ENCODE assay signal across 8 cellular contexts in the genomic region with DNA sequence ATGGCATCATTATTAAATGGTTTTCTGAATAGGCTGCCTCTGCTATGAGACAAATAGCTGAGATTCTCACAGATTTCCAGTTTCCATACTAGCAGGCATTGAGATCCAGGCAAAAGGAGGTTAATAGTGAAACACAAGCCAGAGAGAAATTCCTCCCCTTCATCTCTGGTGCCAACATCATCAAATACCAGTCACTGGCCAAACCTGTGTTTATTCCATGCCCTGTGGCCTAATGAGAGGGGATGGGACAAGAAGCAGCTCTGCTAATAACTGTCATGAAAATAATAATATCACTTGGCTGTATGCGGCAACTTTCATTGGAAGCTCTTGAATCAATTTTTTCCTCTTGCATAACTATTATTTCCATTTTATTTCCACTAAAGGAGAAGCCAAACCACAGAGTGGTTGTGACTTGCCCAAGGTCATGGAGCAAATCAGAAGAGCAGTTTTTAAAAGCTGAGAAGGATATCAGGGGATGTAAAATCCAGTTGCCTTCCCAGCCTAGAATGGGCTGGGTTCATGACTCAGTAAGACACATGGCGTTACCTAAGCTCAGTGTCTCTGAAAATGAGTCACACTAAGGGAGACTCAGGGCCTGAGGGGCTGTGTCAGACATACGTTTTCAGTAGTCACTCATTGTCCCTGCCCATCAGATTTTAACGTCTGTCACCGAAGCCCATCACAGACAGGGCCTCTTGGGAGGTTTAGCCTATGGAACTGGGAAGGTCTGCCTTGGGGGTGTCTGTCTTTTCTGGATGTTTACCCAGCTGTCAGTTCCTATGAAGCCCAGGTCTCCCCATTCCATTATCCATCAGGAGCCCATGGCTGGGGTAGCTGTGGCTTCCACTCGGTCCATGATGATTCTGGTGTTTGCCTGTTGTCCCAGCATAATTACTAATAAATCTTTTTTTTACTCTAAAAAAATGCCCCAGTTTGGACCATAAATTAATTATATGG.
DNase-seq lines count a peak whose midpoint lies in the region; ATAC-seq lines count a peak whose summit lies in the region.

No MANE protein-coding gene starts in this region.

- H3K36me3 ChIP-seq in skeletal muscle tissue (ENCODE audit: control insufficient read depth in 3 of 3, insufficient read depth in 3 of 3, low read length in 3 of 3), result no peaks in the 10 kb centered on the region

- H3K27ac ChIP-seq in epithelial cell of prostate (peak overlapping the region; percentile 68), skeletal muscle tissue (ENCODE audit: low read depth, low read length) (peak overlapping the region; percentile 46)

- H3K27me3 ChIP-seq in skeletal muscle tissue (ENCODE audit: control insufficient read depth in 3 of 3, insufficient read depth in 3 of 3, low read length in 3 of 3), result no peaks in the 10 kb centered on the region

- DNase-seq in A172 (ENCODE audit: low spot score) (peak; percentile 66), HK-2 (ENCODE audit: unreplicated experiment) (peak; percentile 45), epithelial cell of prostate (ENCODE audit: low read depth, low spot score) (peak; percentile 94), NCI-H526 treated with DMSO at 0.1 percent for 48 hours (lab: John Stamatoyannopoulos, UW) (no peak), Ammon's horn (ENCODE audit: low spot score) (no peak), DMS 273 treated with DMSO at 0.1 percent for 48 hours (lab: John Stamatoyannopoulos, UW) (no peak)

- H3K4me3 ChIP-seq in skeletal muscle tissue (ENCODE audit: low read length in 3 of 3), result no peak overlapping the region

- H3K9me3 ChIP-seq in skeletal muscle tissue (ENCODE audit: control insufficient read depth in 3 of 3, low read length in 3 of 3), result no peaks in the 10 kb centered on the region

- no peak overlapping the region for H3K9ac ChIP-seq in skeletal muscle tissue (ENCODE audit: low read depth in 1 of 3, low read length in 3 of 3)

- peak; percentile 42 for ATAC-seq in GM19025 (IDR thresholded peaks at IDR 0.05; ENCODE audit: low read depth, unreplicated experiment)

- H3K4me1 ChIP-seq in skeletal muscle tissue (ENCODE audit: control insufficient read depth in 3 of 3, insufficient read depth in 3 of 3, low read length in 3 of 3), result peaks cover 14 to 39% (median 19%) of the 10 kb centered on the region in 3 donors

Comparison
In these comparisons a context has a peak if more than half of its experiments do, and no peak if none do; other contexts are left out.
1. DNase-seq: peak in A172 (single experiment), HK-2 (single experiment) and epithelial cell of prostate (single experiment); none in NCI-H526 treated with DMSO at 0.1 percent for 48 hours (single experiment), Ammon's horn (single experiment) and DMS 273 treated with DMSO at 0.1 percent for 48 hours (single experiment).